Comparison of ENCODE assay signal across 8 cellular contexts in genomic region chr12:75481013-75481705, GRCh38. TPM values are rescaled to one million over a fixed set of nuclear protein-coding genes. Genes with fewer than 3 reads are reported as not detected.
A peak's percentile ranks its signal among the peaks of the same experiment; 100 is the strongest.
DNase-seq lines count a peak whose midpoint lies in the region; ATAC-seq and TF ChIP-seq lines count a peak whose summit lies in the region.

No MANE protein-coding gene starts in this region.

- H3K9me3 Mint-ChIP-seq in activated T-cell treated with anti-CD3 and anti-CD28 coated beads, Interleukin-2, amount 50 U/mL, for 72 hours: no peaks in the 10 kb centered on the region

- H3K9me3 ChIP-seq in spleen: no peaks in the 10 kb centered on the region

- peak overlapping the region; percentile 33 to 77 (median 46) for H3K4me3 ChIP-seq in spleen

- ATAC-seq in activated T-cell treated with anti-CD3 and anti-CD28 coated beads, Interleukin-2, amount 50 U/mL, for 72 hours (replicated peaks in 1 of 2): no peak
- ATAC-seq in HG03135 (IDR thresholded peaks at IDR 0.05; ENCODE audit: unreplicated experiment) (peak; percentile 13), esophagus mucosa (no peak)

- no peaks in the 10 kb centered on the region for H3K27me3 Mint-ChIP-seq in activated T-cell treated with anti-CD3 and anti-CD28 coated beads, Interleukin-2, amount 50 U/mL, for 72 hours (ENCODE audit: low read depth)

- peak overlapping the region; percentile 80 to 95 (median 92) for H3K27ac ChIP-seq in spleen

- peak overlapping the region; percentile 83 to 86 for H3K4me3 Mint-ChIP-seq in activated T-cell treated with anti-CD3 and anti-CD28 coated beads, Interleukin-2, amount 50 U/mL, for 72 hours

- H3K27me3 ChIP-seq in spleen (replicated peaks in 1 of 7): no peaks in the 10 kb centered on the region

- intact Hi-C loops in spleen (cut with DNase I; ENCODE audit: low total_unique reads): no loop called here

- TF ChIP-seq POLR2A in spleen (IDR thresholded peaks at IDR 0.05): peak in 1 of 3 donors; percentile 22

- no peak for DNase-seq in activated T-cell treated with anti-CD3 and anti-CD28 coated beads, Interleukin-2, amount 50 U/mL, for 72 hours
- no peak for DNase-seq in activated T-cell treated with anti-CD3 and anti-CD28 coated beads, Interleukin-2, amount 50 U/mL, for 1 hour
- DNase-seq in SKM-1 treated with dmso at 0.1 percent for 144 hours (lab: John Stamatoyannopoulos, UW; ENCODE audit: unreplicated experiment) (peak; percentile 73), germinal center (ENCODE audit: low spot score) (peak; percentile 47), spleen (no peak), NCI-H1048 (lab: John Stamatoyannopoulos, UW) (no peak)

- peaks cover 5 to 88% (median 76%) of the 10 kb centered on the region in 6 donors for H3K4me1 ChIP-seq in spleen

- peaks cover 0 to 24% (median 0%) of the 10 kb centered on the region in 6 donors for H3K36me3 ChIP-seq in spleen

- WGBS in spleen, 5 donors: 13 to 25% (median 21%) methylated on average over 5 of the region's 5 CpGs

- peaks cover 89% of the 10 kb centered on the region for H3K4me1 Mint-ChIP-seq in activated T-cell treated with anti-CD3 and anti-CD28 coated beads, Interleukin-2, amount 50 U/mL, for 72 hours (ENCODE audit: low read depth)

- peaks cover 2% of the 10 kb centered on the region in 2 donors for H3K36me3 Mint-ChIP-seq in activated T-cell treated with anti-CD3 and anti-CD28 coated beads, Interleukin-2, amount 50 U/mL, for 72 hours (ENCODE audit: insufficient read depth in 2 of 2)

- H3K27ac Mint-ChIP-seq in activated T-cell treated with anti-CD3 and anti-CD28 coated beads, Interleukin-2, amount 50 U/mL, for 72 hours: peak overlapping the region; percentile 97

- no peak for TF ChIP-seq CTCF in spleen (IDR thresholded peaks at IDR 0.05 in 8 of 11, conservative IDR thresholded peaks at IDR 0.05 in 3 of 11)

RNA-seq across cellular contexts. Expression of gene GLIPR1, which starts 0.6 kb away (rescaled TPM):
- 1 to 10 TPM; 6.3 to 10.0 TPM for total RNA-seq in activated T-cell treated with anti-CD3 and anti-CD28 coated beads, Interleukin-2, amount 50 U/mL, for 72 hours
- total RNA-seq in spleen (10 to 100 TPM; 40.9 to 72.6 (median 66.4) TPM), esophagus mucosa (4.1 TPM)
- 10 to 100 TPM; 11.7 to 18.6 (median 12.4) TPM for polyA plus RNA-seq in spleen

RNA-seq across cellular contexts. Expression of gene KRR1, which starts 30.2 kb away (rescaled TPM):
- total RNA-seq in activated T-cell treated with anti-CD3 and anti-CD28 coated beads, Interleukin-2, amount 50 U/mL, for 72 hours: 10 to 100 TPM; 78.2 to 80.1 TPM
- 10 to 100 TPM; 26.4 to 51.2 (median 46.0) TPM for total RNA-seq in spleen
- polyA plus RNA-seq in spleen: 10 to 100 TPM; 11.2 to 16.5 (median 15.0) TPM
- total RNA-seq in esophagus mucosa: 46.7 TPM

Comparison
In these comparisons a context has a peak if more than half of its experiments do, and no peak if none do; other contexts are left out.
1. DNase-seq: peak in SKM-1 treated with dmso at 0.1 percent for 144 hours (single experiment) and germinal center (single experiment); none in activated T-cell treated with anti-CD3 and anti-CD28 coated beads, Interleukin-2, amount 50 U/mL, for 72 hours (0 of 2), activated T-cell treated with anti-CD3 and anti-CD28 coated beads, Interleukin-2, amount 50 U/mL, for 1 hour (single experiment), spleen (single experiment) and NCI-H1048 (single experiment).